ENCODE assay signal across 8 cellular contexts in genomic region chr3:48435774-48436476, GRCh38. TPM values are rescaled to one million over a fixed set of nuclear protein-coding genes. Genes with fewer than 3 reads are reported as not detected.
DNase-seq lines count a peak whose midpoint lies in the region; ATAC-seq and TF ChIP-seq lines count a peak whose summit lies in the region.

No MANE protein-coding gene starts in this region.

- peaks cover 41% of the 10 kb centered on the region for H3K36me3 ChIP-seq in OCI-LY1 (ENCODE audit: insufficient read depth, low read length)
- H3K36me3 ChIP-seq in mucosa of stomach (ENCODE audit: control insufficient read depth, insufficient read depth, low read length), result no peaks in the 10 kb centered on the region

- TF ChIP-seq CTCF in OCI-LY1 (IDR thresholded peaks at IDR 0.05; ENCODE audit: low read length) (peak; percentile 100), epithelial cell of proximal tubule (conservative IDR thresholded peaks at IDR 0.05; ENCODE audit: low read depth, low read length) (peak; percentile 100)

- peak overlapping the region; percentile 8; the same call in 1 of the 2 replicates for H3K4me2 ChIP-seq in OCI-LY1 (ENCODE audit: low read length)

- no peak overlapping the region for H2AFZ ChIP-seq in OCI-LY1 (ENCODE audit: low read length)

- ATAC-seq in HG03520 (IDR thresholded peaks at IDR 0.05; ENCODE audit: unreplicated experiment) (peak; percentile 35), HG03159 (IDR thresholded peaks at IDR 0.05; ENCODE audit: unreplicated experiment) (no peak)

- peak overlapping the region; percentile 15 for H3K27ac ChIP-seq in OCI-LY1 (ENCODE audit: low read depth, low read length, poor library complexity, severe bottlenecking)

- peaks cover 38% of the 10 kb centered on the region for H3K4me1 ChIP-seq in OCI-LY1 (ENCODE audit: insufficient read depth, low read length, severe bottlenecking)
- H3K4me1 ChIP-seq in mucosa of stomach (ENCODE audit: control insufficient read depth, insufficient read depth, low read length), result peaks cover 36% of the 10 kb centered on the region

- no peak overlapping the region for H3K9ac ChIP-seq in OCI-LY1 (ENCODE audit: low read length)
- H3K9ac ChIP-seq in mucosa of stomach (ENCODE audit: low read length), result peak overlapping the region; percentile 29

- no peaks in the 10 kb centered on the region for H3F3A ChIP-seq in OCI-LY1 (ENCODE audit: insufficient read depth, low read length)

- H3K4me3 ChIP-seq in OCI-LY1 (ENCODE audit: low read depth, low read length, poor library complexity, severe bottlenecking), result no peak overlapping the region
- H3K4me3 ChIP-seq in epithelial cell of proximal tubule (ENCODE audit: low read depth, low read length), result no peak overlapping the region
- no peak overlapping the region for H3K4me3 ChIP-seq in mucosa of stomach (ENCODE audit: low read length)

- H3K9me2 ChIP-seq in OCI-LY1 (ENCODE audit: low read depth, low read length), result no peaks in the 10 kb centered on the region

- H3K79me2 ChIP-seq in OCI-LY1 (ENCODE audit: insufficient read depth, low read length), result peaks cover 7% of the 10 kb centered on the region

- peak; percentile 63 for DNase-seq in CMK (ENCODE audit: low read depth)
- DNase-seq in activated CD8-positive, alpha-beta memory T cell treated with anti-CD3 and anti-CD28 coated beads, Interleukin-2, amount 50 U/mL, for 4 hours, result peak; percentile 84
- no peak for DNase-seq in epithelial cell of proximal tubule (ENCODE audit: low read depth)
- DNase-seq in stimulated activated CD8-positive, alpha-beta memory T cell treated with anti-CD3 and anti-CD28 coated beads, Interleukin-4, amount 100 ng/mL, for 24 hours (ENCODE audit: low read depth), result peak; percentile 71

- H3K9me3 ChIP-seq in OCI-LY1 (ENCODE audit: low read length) (no peaks in the 10 kb centered on the region), mucosa of stomach (ENCODE audit: control insufficient read depth, low read length) (no peaks in the 10 kb centered on the region)

- H3K27me3 ChIP-seq in OCI-LY1 (ENCODE audit: insufficient read depth, low read length), result no peaks in the 10 kb centered on the region
- H3K27me3 ChIP-seq in mucosa of stomach (ENCODE audit: control insufficient read depth, insufficient read depth, low read length), result no peaks in the 10 kb centered on the region

- H4K20me1 ChIP-seq in OCI-LY1 (ENCODE audit: insufficient read depth, low read length), result no peaks in the 10 kb centered on the region

RNA-seq across cellular contexts. Expression of gene CCDC51, which starts 4.0 kb away (rescaled TPM):
- total RNA-seq in epithelial cell of proximal tubule, result 22.0 and 26.9 TPM in 2 replicates

RNA-seq across cellular contexts. Expression of gene TMA7, which starts 4.1 kb away (rescaled TPM):
- total RNA-seq in epithelial cell of proximal tubule, result 573 and 687 TPM in 2 replicates

RNA-seq across cellular contexts. Expression of gene PLXNB1, which starts 6.0 kb away (rescaled TPM):
- 75.7 and 106 TPM in 2 replicates for total RNA-seq in epithelial cell of proximal tubule

RNA-seq across cellular contexts. Expression of gene ATRIP, which starts 10.6 kb away (rescaled TPM):
- total RNA-seq in epithelial cell of proximal tubule, result 5.9 and 9.8 TPM in 2 replicates
